13 cellular contexts compared by ENCODE assay signal in the genomic region with DNA sequence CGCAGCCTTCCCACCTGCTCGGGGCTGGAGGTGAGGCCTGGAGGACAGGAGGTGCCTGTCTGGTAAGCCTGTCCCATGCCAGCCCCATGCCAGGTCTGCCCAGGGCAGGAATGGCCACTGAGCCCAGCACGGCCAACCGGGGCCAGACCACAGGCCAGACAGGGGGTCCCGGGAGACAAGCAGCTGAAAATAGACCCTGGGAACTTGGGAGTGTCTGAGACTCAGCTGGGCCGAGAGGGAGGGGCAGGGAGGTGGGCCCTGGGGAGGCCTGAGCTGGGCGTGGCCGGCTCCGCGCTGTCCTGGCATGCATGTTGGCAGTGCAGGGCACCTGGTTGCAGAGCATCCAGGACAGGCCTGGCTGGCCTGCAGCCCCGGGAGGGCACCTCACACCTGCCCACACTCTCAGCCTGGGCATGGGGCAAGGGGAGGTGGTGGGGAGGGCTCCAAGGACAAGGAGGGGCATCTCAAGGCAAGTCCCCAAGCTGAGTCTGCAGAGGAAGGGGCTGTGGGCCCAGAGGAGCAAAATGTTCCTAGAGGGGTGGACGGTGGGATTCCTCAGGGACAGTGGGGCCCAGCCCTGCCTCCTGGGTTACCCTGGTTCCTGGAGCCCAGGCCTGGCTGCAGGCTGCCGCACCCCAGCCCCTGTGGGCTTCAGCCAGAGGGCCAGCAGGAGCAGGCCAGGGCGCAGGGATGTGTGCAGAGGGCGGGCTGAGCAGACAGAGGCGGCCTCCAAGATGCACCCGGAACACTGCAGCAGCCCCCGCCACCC. TPM values are rescaled to one million over a fixed set of nuclear protein-coding genes. Genes with fewer than 3 reads are reported as not detected.
DNase-seq lines count a peak whose midpoint lies in the region; ATAC-seq and TF ChIP-seq lines count a peak whose summit lies in the region.
"Had no signal": no experiment of that assay in that cellular context is flagged by ENCODE, and none has a peak within 500 bp of the region (broad histone marks: within the 10 kb centered on the region; RNA-seq: fewer than 3 reads in every experiment).

No MANE protein-coding gene starts in this region.

- peak; percentile 20 for DNase-seq in activated CD4-positive, alpha-beta T cell treated with anti-CD3 and anti-CD28 coated beads for 36 hours
- DNase-seq in activated CD4-positive, alpha-beta T cell treated with anti-CD3 and anti-CD28 coated beads for 1 hour: no peak
- no peak for DNase-seq in ascending aorta (ENCODE audit: low spot score in 2 of 2)
- DNase-seq in lower lobe of right lung: no peak
- no peak for DNase-seq in thoracic aorta (ENCODE audit: low spot score)
- DNase-seq in type B pancreatic cell (ENCODE audit: extremely low spot score, unreplicated experiment): no peak
- no peak for DNase-seq in COLO829 (ENCODE audit: low spot score)
- DNase-seq: mesendoderm; NCI-H82; stimulated activated CD4-positive, alpha-beta T cell treated with anti-CD3 and anti-CD28 coated beads, Interleukin-1b, Interleukin-23, amount 100 ng/mL, for 48 hours had no signal

- H3K9me3 Mint-ChIP-seq in activated CD4-positive, alpha-beta T cell treated with anti-CD3 and anti-CD28 coated beads for 36 hours (ENCODE audit: low read depth): no peaks in the 10 kb centered on the region
- no peaks in the 10 kb centered on the region for H3K9me3 Mint-ChIP-seq in type B pancreatic cell
- H3K9me3 Mint-ChIP-seq: activated naive CD4-positive, alpha-beta T cell treated with anti-CD3 and anti-CD28 coated beads, Interleukin-2, amount 50 U/mL, for 24 hours had no signal

- H3K27ac Mint-ChIP-seq in activated CD4-positive, alpha-beta T cell treated with anti-CD3 and anti-CD28 coated beads for 36 hours: no peak overlapping the region
- H3K27ac Mint-ChIP-seq in type B pancreatic cell: no peak overlapping the region

- H3K27me3 ChIP-seq in ascending aorta (no peaks in the 10 kb centered on the region), lower lobe of right lung (ENCODE audit: low read depth) (no peaks in the 10 kb centered on the region), thoracic aorta (replicated peaks; ENCODE audit: insufficient read depth) (no peaks in the 10 kb centered on the region)

- CTCF ChIA-PET in activated CD4-positive, alpha-beta T cell treated with anti-CD3 and anti-CD28 coated beads for 36 hours (lab: Charles Lee): interaction anchor here (0.6 to 1.1 kb wide), 2 partner anchors 65 to 113 kb away, joined by 3 to 4 read pairs; no protein-coding TSS in a partner anchor

- H3K4me3 ChIP-seq in ascending aorta (peak overlapping the region in 1 of 2 donors; percentile 58), lower lobe of right lung (no peak overlapping the region), thoracic aorta (no peak overlapping the region)

- intact Hi-C loops in activated CD4-positive, alpha-beta T cell treated with anti-CD3 and anti-CD28 coated beads for 36 hours (cut with DNase I, micrococcal nuclease): loop anchor here in 1 of 2 experiments (10.0 kb wide), 1 partner anchor 419 kb away; the partner anchor contains the start of gene GPR132
- intact Hi-C loops in ascending aorta (cut with DNase I) (loop anchor here (10.0 kb wide), 3 partner anchors 459 to 799 kb away; partner anchors contain the start of genes CDCA4 and INF2), lower lobe of right lung (cut with DNase I) (no loop called here)

- H3K4me1 ChIP-seq in ascending aorta (peaks cover 38 to 66% of the 10 kb centered on the region in 2 donors), lower lobe of right lung (peaks cover 90% of the 10 kb centered on the region), thoracic aorta (ENCODE audit: control insufficient read depth in 1 of 2, low read depth in 2 of 2) (peaks cover 38 to 84% of the 10 kb centered on the region in 2 donors)

- POLR2A ChIA-PET in activated CD4-positive, alpha-beta T cell treated with anti-CD3 and anti-CD28 coated beads for 36 hours (lab: Charles Lee): no interaction called here

- ATAC-seq in activated CD4-positive, alpha-beta T cell treated with anti-CD3 and anti-CD28 coated beads for 36 hours: no peak
- ATAC-seq in lower lobe of right lung (no peak), thoracic aorta (ENCODE audit: insufficient number of reproducible peaks, low FRiP score, low read depth) (no peak), HG03039 (IDR thresholded peaks at IDR 0.05; ENCODE audit: unreplicated experiment) (no peak)

- no peak for TF ChIP-seq CTCF in ascending aorta (IDR thresholded peaks at IDR 0.05)
- no peak for TF ChIP-seq CTCF in lower lobe of right lung (IDR thresholded peaks at IDR 0.05)
- TF ChIP-seq CTCF in thoracic aorta (IDR thresholded peaks at IDR 0.05): no peak
- no peak for TF ChIP-seq CTCF in type B pancreatic cell (conservative IDR thresholded peaks at IDR 0.05)

- no peaks in the 10 kb centered on the region for H3K36me3 Mint-ChIP-seq in activated CD4-positive, alpha-beta T cell treated with anti-CD3 and anti-CD28 coated beads for 36 hours (ENCODE audit: low read depth)
- no peaks in the 10 kb centered on the region for H3K36me3 Mint-ChIP-seq in type B pancreatic cell
- H3K36me3 Mint-ChIP-seq: activated naive CD4-positive, alpha-beta T cell treated with anti-CD3 and anti-CD28 coated beads, Interleukin-2, amount 50 U/mL, for 24 hours had no signal

- H3K27me3 Mint-ChIP-seq in activated CD4-positive, alpha-beta T cell treated with anti-CD3 and anti-CD28 coated beads for 36 hours: peaks cover 5% of the 10 kb centered on the region
- H3K27me3 Mint-ChIP-seq in type B pancreatic cell: peaks cover 37% of the 10 kb centered on the region
- H3K27me3 Mint-ChIP-seq: activated naive CD4-positive, alpha-beta T cell treated with anti-CD3 and anti-CD28 coated beads, Interleukin-2, amount 50 U/mL, for 24 hours had no signal

- H3K36me3 ChIP-seq in ascending aorta (peaks cover 14 to 15% of the 10 kb centered on the region in 2 donors), lower lobe of right lung (peaks cover 11% of the 10 kb centered on the region), thoracic aorta (peaks cover 6% of the 10 kb centered on the region)

- no peaks in the 10 kb centered on the region for H3K9me3 ChIP-seq in ascending aorta
- no peaks in the 10 kb centered on the region for H3K9me3 ChIP-seq in lower lobe of right lung
- no peaks in the 10 kb centered on the region for H3K9me3 ChIP-seq in thoracic aorta

- no peak overlapping the region for H3K4me3 Mint-ChIP-seq in activated CD4-positive, alpha-beta T cell treated with anti-CD3 and anti-CD28 coated beads for 36 hours
- no peak overlapping the region for H3K4me3 Mint-ChIP-seq in type B pancreatic cell

- H3K27ac ChIP-seq in ascending aorta (peak overlapping the region; percentile 89 to 99), lower lobe of right lung (peak overlapping the region; percentile 99), thoracic aorta (peak overlapping the region; percentile 97 to 100)

- H3K4me1 Mint-ChIP-seq in activated CD4-positive, alpha-beta T cell treated with anti-CD3 and anti-CD28 coated beads for 36 hours: peaks cover 48% of the 10 kb centered on the region
- H3K4me1 Mint-ChIP-seq in type B pancreatic cell (ENCODE audit: unreplicated experiment): peaks cover 17% of the 10 kb centered on the region

RNA-seq across cellular contexts. Expression of gene CRIP1, which starts 3.2 kb away (rescaled TPM):
- total RNA-seq in activated CD4-positive, alpha-beta T cell treated with anti-CD3 and anti-CD28 coated beads for 36 hours: 100 to 1,000 TPM; 182 to 186 TPM
- total RNA-seq in ascending aorta: 106 TPM
- total RNA-seq in lower lobe of right lung: 237 TPM
- total RNA-seq in thoracic aorta: 100 to 1,000 TPM in 1 of 2 donors, 10 to 100 TPM in 1; 75.4 to 325 TPM
- 5.1 and 15.4 TPM in 2 replicates for total RNA-seq in type B pancreatic cell (ENCODE audit: low replicate concordance)
- total RNA-seq: LHCN-M2 had no signal

RNA-seq across cellular contexts. Expression of gene TEDC1, which starts 7.6 kb away (rescaled TPM):
- 10 to 100 TPM; 21.7 to 31.8 TPM for total RNA-seq in activated CD4-positive, alpha-beta T cell treated with anti-CD3 and anti-CD28 coated beads for 36 hours
- 12.7 TPM for total RNA-seq in ascending aorta
- total RNA-seq in lower lobe of right lung: 10.6 TPM
- total RNA-seq in thoracic aorta: 10 to 100 TPM in 1 of 2 donors, 1 to 10 TPM in 1; 7.8 to 42.1 TPM
- 11.9 and 22.1 TPM in 2 replicates for total RNA-seq in type B pancreatic cell (ENCODE audit: low replicate concordance)

RNA-seq across cellular contexts. Expression of gene CRIP2, which starts 8.9 kb away (rescaled TPM):
- 1 to 10 TPM; 1.1 to 1.2 TPM for total RNA-seq in activated CD4-positive, alpha-beta T cell treated with anti-CD3 and anti-CD28 coated beads for 36 hours
- total RNA-seq in ascending aorta: 665 TPM
- total RNA-seq in lower lobe of right lung: 143 TPM
- total RNA-seq in thoracic aorta: 100 to 1,000 TPM; 307 to 748 TPM
- 11.2 and 20.3 TPM in 2 replicates for total RNA-seq in type B pancreatic cell (ENCODE audit: low replicate concordance)

RNA-seq across cellular contexts. Expression of gene TMEM121, which starts 42.9 kb away (rescaled TPM):
- total RNA-seq in activated CD4-positive, alpha-beta T cell treated with anti-CD3 and anti-CD28 coated beads for 36 hours: 1 to 10 TPM; 7.2 to 9.2 TPM
- 34.6 TPM for total RNA-seq in ascending aorta
- total RNA-seq in lower lobe of right lung: 3.0 TPM
- total RNA-seq in thoracic aorta: 1 to 10 TPM; 2.6 to 5.5 TPM
- 1.4 and 5.5 TPM in 2 replicates for total RNA-seq in type B pancreatic cell (ENCODE audit: low replicate concordance)
